1 cellular context compared by ENCODE assay signal in genomic region chr1:156193488-156194299, GRCh38.
TF ChIP-seq lines count a peak whose summit lies in the region.

Gene SLC25A44, plus strand, starts transcription at chr1:156194104. Its CDS starts 5,744 bp downstream, at chr1:156199848.

TF ChIP-seq in H1, 55 proteins besides CTCF, POLR2A, EP300 and RAD21:
- TF ChIP-seq TAF1 (IDR thresholded peaks at IDR 0.05; ENCODE audit: low read depth, low read length) (peak; percentile 79; the same call in 1 of the 2 replicates), ASH2L (IDR thresholded peaks at IDR 0.05; ENCODE audit: low read length) (peak; percentile 27), SRF (IDR thresholded peaks at IDR 0.05; ENCODE audit: low read depth, low read length) (no peak), CHD2 (IDR thresholded peaks at IDR 0.05; ENCODE audit: low read length) (no peak), BCL11A (IDR thresholded peaks at IDR 0.05; ENCODE audit: low read depth in 2 of 2, low read length in 2 of 2) (no peak), POLR2AphosphoS5 (IDR thresholded peaks at IDR 0.05; ENCODE audit: low read depth, low read length) (no peak), TCF12 (IDR thresholded peaks at IDR 0.05; ENCODE audit: low read depth, low read length) (no peak), TAF7 (optimal IDR thresholded peaks at IDR 0.05; ENCODE audit: borderline replicate concordance, low read depth, low read length) (no peak), GTF2F1 (IDR thresholded peaks at IDR 0.05; ENCODE audit: borderline replicate concordance, low read depth, low read length) (no peak), CEBPB (IDR thresholded peaks at IDR 0.05; ENCODE audit: low read depth, low read length) (no peak), HDAC2 (IDR thresholded peaks at IDR 0.05; ENCODE audit: borderline replicate concordance in 1 of 2, low read depth in 2 of 2, low read length in 2 of 2) (0 out of 4 replicates have a peak, but pooled peaks of 1 of the 2 experiments have one; percentile 81), KDM5A (IDR thresholded peaks at IDR 0.05; ENCODE audit: low read length) (peak; percentile 69; the same call in 1 of the 2 replicates), POU5F1 (IDR thresholded peaks at IDR 0.05; ENCODE audit: low read depth, low read length) (no peak), YY1 (IDR thresholded peaks at IDR 0.05; ENCODE audit: low read depth, low read length) (peak; percentile 99), BRCA1 (IDR thresholded peaks at IDR 0.05; ENCODE audit: low read depth, low read length) (no peak), E2F6 (IDR thresholded peaks at IDR 0.05) (0 out of 2 replicates have a peak, but pooled peaks have one; percentile 28), BACH1 (IDR thresholded peaks at IDR 0.05; ENCODE audit: low read length) (no peak), RNF2 (IDR thresholded peaks at IDR 0.05; ENCODE audit: borderline replicate concordance, low read depth, low read length, missing control alignments, poor library complexity, severe bottlenecking) (no peak), KDM1A (IDR thresholded peaks at IDR 0.05; ENCODE audit: borderline replicate concordance, low read length) (0 out of 2 replicates have a peak, but pooled peaks have one; percentile 16), JUND (IDR thresholded peaks at IDR 0.05; ENCODE audit: low read length) (no peak), MAFK (IDR thresholded peaks at IDR 0.05; ENCODE audit: low read depth, low read length) (no peak), NANOG (IDR thresholded peaks at IDR 0.05; ENCODE audit: insufficient read depth, low read depth, low read length, poor library complexity, severe bottlenecking) (no peak), SIRT6 (IDR thresholded peaks at IDR 0.05; ENCODE audit: low read length) (no peak), GABPA (IDR thresholded peaks at IDR 0.05; ENCODE audit: borderline replicate concordance, insufficient read depth, low read length) (peak; percentile 86; the same call in 1 of the 2 replicates), EGR1 (IDR thresholded peaks at IDR 0.05; ENCODE audit: borderline replicate concordance, low read depth, low read length) (peak; percentile 68; the same call in 1 of the 2 replicates), SUZ12 (IDR thresholded peaks at IDR 0.05; ENCODE audit: low read length) (no peak), EZH2 (IDR thresholded peaks at IDR 0.05; ENCODE audit: low read depth, low read length, severe bottlenecking) (no peak), TBP (IDR thresholded peaks at IDR 0.05; ENCODE audit: low read depth, low read length) (peak; percentile 90), RXRA (IDR thresholded peaks at IDR 0.05; ENCODE audit: insufficient read depth, low read depth, low read length) (no peak), NRF1 (IDR thresholded peaks at IDR 0.05; ENCODE audit: low read depth, low read length) (no peak), RBBP5 (IDR thresholded peaks at IDR 0.05; ENCODE audit: borderline replicate concordance, low read depth, low read length) (no peak), CBX8 (IDR thresholded peaks at IDR 0.05; ENCODE audit: borderline replicate concordance, low read depth, low read length) (no peak), KDM4A (IDR thresholded peaks at IDR 0.05; ENCODE audit: low read depth, low read length, severe bottlenecking) (no peak), SP2 (IDR thresholded peaks at IDR 0.05; ENCODE audit: low read length) (no peak), SAP30 (IDR thresholded peaks at IDR 0.05; ENCODE audit: insufficient read depth, insufficient replicate concordance, low read length) (no peak), SP1 (IDR thresholded peaks at IDR 0.05; ENCODE audit: low read depth, low read length) (peak; percentile 91), HDAC6 (IDR thresholded peaks at IDR 0.05; ENCODE audit: low read depth, low read length) (no peak), ZNF274 (IDR thresholded peaks at IDR 0.05; ENCODE audit: borderline replicate concordance, extremely low read depth, low read length) (no peak), MAX (IDR thresholded peaks at IDR 0.05) (no peak), SP4 (IDR thresholded peaks at IDR 0.05; ENCODE audit: low read length) (peak; percentile 93), CBX5 (IDR thresholded peaks at IDR 0.05; ENCODE audit: low read depth, low read length) (no peak), CHD1 (IDR thresholded peaks at IDR 0.05; ENCODE audit: low read depth, low read length) (no peak), TEAD4 (IDR thresholded peaks at IDR 0.05; ENCODE audit: low read depth, low read length) (no peak), PHF8 (conservative IDR thresholded peaks at IDR 0.05; ENCODE audit: low read depth, low read length) (peak; percentile 50), RFX5 (IDR thresholded peaks at IDR 0.05; ENCODE audit: borderline replicate concordance, low read depth, low read length) (no peak), CREB1 (IDR thresholded peaks at IDR 0.05) (peak; percentile 71), SIN3A (conservative IDR thresholded peaks at IDR 0.05 in 1 of 2, IDR thresholded peaks at IDR 0.05 in 1 of 2; ENCODE audit: low read depth in 1 of 2, low read length in 2 of 2) (peak; percentile 31 to 93; a peak in 2 of 4 replicates), ATF3 (IDR thresholded peaks at IDR 0.05; ENCODE audit: insufficient read depth, low read depth, low read length) (no peak), CTBP2 (IDR thresholded peaks at IDR 0.05; ENCODE audit: borderline replicate concordance, insufficient read depth, insufficient read length, low read length) (no peak), FOSL1 (IDR thresholded peaks at IDR 0.05; ENCODE audit: insufficient read depth, low read depth, low read length) (no peak), JUN (IDR thresholded peaks at IDR 0.05; ENCODE audit: low read depth, low read length) (no peak), SIX5 (IDR thresholded peaks at IDR 0.05; ENCODE audit: low read depth, low read length) (peak; percentile 41; the same call in 1 of the 2 replicates)
- TF ChIP-seq, protein P1, sequence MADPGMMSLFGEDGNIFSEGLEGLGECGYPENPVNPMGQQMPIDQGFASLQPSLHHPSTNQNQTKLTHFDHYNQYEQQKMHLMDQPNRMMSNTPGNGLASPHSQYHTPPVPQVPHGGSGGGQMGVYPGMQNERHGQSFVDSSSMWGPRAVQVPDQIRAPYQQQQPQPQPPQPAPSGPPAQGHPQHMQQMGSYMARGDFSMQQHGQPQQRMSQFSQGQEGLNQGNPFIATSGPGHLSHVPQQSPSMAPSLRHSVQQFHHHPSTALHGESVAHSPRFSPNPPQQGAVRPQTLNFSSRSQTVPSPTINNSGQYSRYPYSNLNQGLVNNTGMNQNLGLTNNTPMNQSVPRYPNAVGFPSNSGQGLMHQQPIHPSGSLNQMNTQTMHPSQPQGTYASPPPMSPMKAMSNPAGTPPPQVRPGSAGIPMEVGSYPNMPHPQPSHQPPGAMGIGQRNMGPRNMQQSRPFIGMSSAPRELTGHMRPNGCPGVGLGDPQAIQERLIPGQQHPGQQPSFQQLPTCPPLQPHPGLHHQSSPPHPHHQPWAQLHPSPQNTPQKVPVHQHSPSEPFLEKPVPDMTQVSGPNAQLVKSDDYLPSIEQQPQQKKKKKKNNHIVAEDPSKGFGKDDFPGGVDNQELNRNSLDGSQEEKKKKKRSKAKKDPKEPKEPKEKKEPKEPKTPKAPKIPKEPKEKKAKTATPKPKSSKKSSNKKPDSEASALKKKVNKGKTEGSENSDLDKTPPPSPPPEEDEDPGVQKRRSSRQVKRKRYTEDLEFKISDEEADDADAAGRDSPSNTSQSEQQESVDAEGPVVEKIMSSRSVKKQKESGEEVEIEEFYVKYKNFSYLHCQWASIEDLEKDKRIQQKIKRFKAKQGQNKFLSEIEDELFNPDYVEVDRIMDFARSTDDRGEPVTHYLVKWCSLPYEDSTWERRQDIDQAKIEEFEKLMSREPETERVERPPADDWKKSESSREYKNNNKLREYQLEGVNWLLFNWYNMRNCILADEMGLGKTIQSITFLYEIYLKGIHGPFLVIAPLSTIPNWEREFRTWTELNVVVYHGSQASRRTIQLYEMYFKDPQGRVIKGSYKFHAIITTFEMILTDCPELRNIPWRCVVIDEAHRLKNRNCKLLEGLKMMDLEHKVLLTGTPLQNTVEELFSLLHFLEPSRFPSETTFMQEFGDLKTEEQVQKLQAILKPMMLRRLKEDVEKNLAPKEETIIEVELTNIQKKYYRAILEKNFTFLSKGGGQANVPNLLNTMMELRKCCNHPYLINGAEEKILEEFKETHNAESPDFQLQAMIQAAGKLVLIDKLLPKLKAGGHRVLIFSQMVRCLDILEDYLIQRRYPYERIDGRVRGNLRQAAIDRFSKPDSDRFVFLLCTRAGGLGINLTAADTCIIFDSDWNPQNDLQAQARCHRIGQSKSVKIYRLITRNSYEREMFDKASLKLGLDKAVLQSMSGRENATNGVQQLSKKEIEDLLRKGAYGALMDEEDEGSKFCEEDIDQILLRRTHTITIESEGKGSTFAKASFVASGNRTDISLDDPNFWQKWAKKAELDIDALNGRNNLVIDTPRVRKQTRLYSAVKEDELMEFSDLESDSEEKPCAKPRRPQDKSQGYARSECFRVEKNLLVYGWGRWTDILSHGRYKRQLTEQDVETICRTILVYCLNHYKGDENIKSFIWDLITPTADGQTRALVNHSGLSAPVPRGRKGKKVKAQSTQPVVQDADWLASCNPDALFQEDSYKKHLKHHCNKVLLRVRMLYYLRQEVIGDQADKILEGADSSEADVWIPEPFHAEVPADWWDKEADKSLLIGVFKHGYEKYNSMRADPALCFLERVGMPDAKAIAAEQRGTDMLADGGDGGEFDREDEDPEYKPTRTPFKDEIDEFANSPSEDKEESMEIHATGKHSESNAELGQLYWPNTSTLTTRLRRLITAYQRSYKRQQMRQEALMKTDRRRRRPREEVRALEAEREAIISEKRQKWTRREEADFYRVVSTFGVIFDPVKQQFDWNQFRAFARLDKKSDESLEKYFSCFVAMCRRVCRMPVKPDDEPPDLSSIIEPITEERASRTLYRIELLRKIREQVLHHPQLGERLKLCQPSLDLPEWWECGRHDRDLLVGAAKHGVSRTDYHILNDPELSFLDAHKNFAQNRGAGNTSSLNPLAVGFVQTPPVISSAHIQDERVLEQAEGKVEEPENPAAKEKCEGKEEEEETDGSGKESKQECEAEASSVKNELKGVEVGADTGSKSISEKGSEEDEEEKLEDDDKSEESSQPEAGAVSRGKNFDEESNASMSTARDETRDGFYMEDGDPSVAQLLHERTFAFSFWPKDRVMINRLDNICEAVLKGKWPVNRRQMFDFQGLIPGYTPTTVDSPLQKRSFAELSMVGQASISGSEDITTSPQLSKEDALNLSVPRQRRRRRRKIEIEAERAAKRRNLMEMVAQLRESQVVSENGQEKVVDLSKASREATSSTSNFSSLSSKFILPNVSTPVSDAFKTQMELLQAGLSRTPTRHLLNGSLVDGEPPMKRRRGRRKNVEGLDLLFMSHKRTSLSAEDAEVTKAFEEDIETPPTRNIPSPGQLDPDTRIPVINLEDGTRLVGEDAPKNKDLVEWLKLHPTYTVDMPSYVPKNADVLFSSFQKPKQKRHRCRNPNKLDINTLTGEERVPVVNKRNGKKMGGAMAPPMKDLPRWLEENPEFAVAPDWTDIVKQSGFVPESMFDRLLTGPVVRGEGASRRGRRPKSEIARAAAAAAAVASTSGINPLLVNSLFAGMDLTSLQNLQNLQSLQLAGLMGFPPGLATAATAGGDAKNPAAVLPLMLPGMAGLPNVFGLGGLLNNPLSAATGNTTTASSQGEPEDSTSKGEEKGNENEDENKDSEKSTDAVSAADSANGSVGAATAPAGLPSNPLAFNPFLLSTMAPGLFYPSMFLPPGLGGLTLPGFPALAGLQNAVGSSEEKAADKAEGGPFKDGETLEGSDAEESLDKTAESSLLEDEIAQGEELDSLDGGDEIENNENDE (IDR thresholded peaks at IDR 0.05; ENCODE audit: insufficient replicate concordance, low read length): no peak
- TF ChIP-seq, protein P2, sequence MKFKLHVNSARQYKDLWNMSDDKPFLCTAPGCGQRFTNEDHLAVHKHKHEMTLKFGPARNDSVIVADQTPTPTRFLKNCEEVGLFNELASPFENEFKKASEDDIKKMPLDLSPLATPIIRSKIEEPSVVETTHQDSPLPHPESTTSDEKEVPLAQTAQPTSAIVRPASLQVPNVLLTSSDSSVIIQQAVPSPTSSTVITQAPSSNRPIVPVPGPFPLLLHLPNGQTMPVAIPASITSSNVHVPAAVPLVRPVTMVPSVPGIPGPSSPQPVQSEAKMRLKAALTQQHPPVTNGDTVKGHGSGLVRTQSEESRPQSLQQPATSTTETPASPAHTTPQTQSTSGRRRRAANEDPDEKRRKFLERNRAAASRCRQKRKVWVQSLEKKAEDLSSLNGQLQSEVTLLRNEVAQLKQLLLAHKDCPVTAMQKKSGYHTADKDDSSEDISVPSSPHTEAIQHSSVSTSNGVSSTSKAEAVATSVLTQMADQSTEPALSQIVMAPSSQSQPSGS (IDR thresholded peaks at IDR 0.05; ENCODE audit: low read length): no peak
- TF ChIP-seq, protein P3, sequence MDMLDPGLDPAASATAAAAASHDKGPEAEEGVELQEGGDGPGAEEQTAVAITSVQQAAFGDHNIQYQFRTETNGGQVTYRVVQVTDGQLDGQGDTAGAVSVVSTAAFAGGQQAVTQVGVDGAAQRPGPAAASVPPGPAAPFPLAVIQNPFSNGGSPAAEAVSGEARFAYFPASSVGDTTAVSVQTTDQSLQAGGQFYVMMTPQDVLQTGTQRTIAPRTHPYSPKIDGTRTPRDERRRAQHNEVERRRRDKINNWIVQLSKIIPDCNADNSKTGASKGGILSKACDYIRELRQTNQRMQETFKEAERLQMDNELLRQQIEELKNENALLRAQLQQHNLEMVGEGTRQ (IDR thresholded peaks at IDR 0.05; ENCODE audit: low read length): no peak
